Comparison of ENCODE assay signal across 18 cellular contexts in genomic region chr6:27558028-27558724, GRCh38.
DNase-seq lines count a peak whose midpoint lies in the region; ATAC-seq, FAIRE-seq and TF ChIP-seq lines count a peak whose summit lies in the region.
"Had no signal": no experiment of that assay in that cellular context is flagged by ENCODE, and none has a peak within 500 bp of the region (broad histone marks: within the 10 kb centered on the region; RNA-seq: fewer than 3 reads in every experiment).

No MANE protein-coding gene starts in this region.

- H3K79me2 ChIP-seq in endothelial cell of umbilical vein (ENCODE audit: control insufficient read depth, insufficient read depth, low read length): no peaks in the 10 kb centered on the region
- no peaks in the 10 kb centered on the region for H3K79me2 ChIP-seq in osteoblast (ENCODE audit: insufficient read depth, low read length)

- TF ChIP-seq CTCF in Panc1 (IDR thresholded peaks at IDR 0.05) (no peak), endothelial cell of umbilical vein (IDR thresholded peaks at IDR 0.05; ENCODE audit: extremely low read depth in 1 of 2, insufficient read depth in 1 of 2, low read depth in 1 of 2, low read length in 2 of 2) (no peak), osteoblast (IDR thresholded peaks at IDR 0.05; ENCODE audit: extremely low read depth, low read depth, low read length) (no peak), Caco-2 (IDR thresholded peaks at IDR 0.05; ENCODE audit: insufficient read depth in 1 of 2, low read depth in 1 of 2, low read length in 1 of 2, severe bottlenecking in 1 of 2, unreplicated experiment in 1 of 2) (no peak)

- H3K9me3 Mint-ChIP-seq in activated T-cell treated with anti-CD3 and anti-CD28 coated beads, Interleukin-2, amount 50 U/mL, for 24 hours: peaks cover 12% of the 10 kb centered on the region
- H3K9me3 Mint-ChIP-seq in Caco-2 (ENCODE audit: unreplicated experiment): no peaks in the 10 kb centered on the region
- H3K9me3 Mint-ChIP-seq: central memory CD8-positive, alpha-beta T cell had no signal

- H3K36me3 Mint-ChIP-seq in activated T-cell treated with anti-CD3 and anti-CD28 coated beads, Interleukin-2, amount 50 U/mL, for 24 hours (ENCODE audit: low read depth): no peaks in the 10 kb centered on the region
- no peaks in the 10 kb centered on the region for H3K36me3 Mint-ChIP-seq in Caco-2 (ENCODE audit: insufficient read depth, unreplicated experiment)

- H3K9me1 ChIP-seq in endothelial cell of umbilical vein (replicated peaks; ENCODE audit: control insufficient read depth, extremely low read depth, insufficient read depth, low read length): no peaks in the 10 kb centered on the region

- FAIRE-seq in endothelial cell of umbilical vein (lab: Jason Lieb, UNC): peak; percentile 48

- TF ChIP-seq POLR2A in endothelial cell of umbilical vein (IDR thresholded peaks at IDR 0.05; ENCODE audit: low read depth, low read length): no peak

- dilution Hi-C loops in endothelial cell of umbilical vein (cut with MboI; ENCODE audit: extremely low pct_ligation_motif_present, low sequenced_read_pairs): no loop called here

- intact Hi-C loops in Panc1 (cut with micrococcal nuclease; ENCODE audit: unreplicated experiment): no loop called here
- intact Hi-C loops in endothelial cell of umbilical vein (cut with micrococcal nuclease): no loop called here
- intact Hi-C loops in Caco-2 (cut with micrococcal nuclease; ENCODE audit: unreplicated experiment): no loop called here

- H3K27me3 ChIP-seq in Panc1 (ENCODE audit: control insufficient read depth, insufficient read depth, low read length) (no peaks in the 10 kb centered on the region; the same call in 1 of the 2 replicates), endothelial cell of umbilical vein (ENCODE audit: control insufficient read depth in 2 of 2, insufficient read depth in 2 of 2, low read length in 2 of 2) (peaks cover 49 to 61% of the 10 kb centered on the region in 2 experiments), osteoblast (ENCODE audit: insufficient read depth, low read length) (peaks cover 30% of the 10 kb centered on the region), Caco-2 (replicated peaks; ENCODE audit: control insufficient read depth, insufficient read depth, low read length) (no peaks in the 10 kb centered on the region)

- peak overlapping the region; percentile 55 for H3K4me3 Mint-ChIP-seq in activated T-cell treated with anti-CD3 and anti-CD28 coated beads, Interleukin-2, amount 50 U/mL, for 24 hours
- no peak overlapping the region for H3K4me3 Mint-ChIP-seq in Caco-2 (ENCODE audit: unreplicated experiment)
- H3K4me3 Mint-ChIP-seq: central memory CD8-positive, alpha-beta T cell had no signal

- no peak for ATAC-seq in Panc1

- 0 out of 2 replicates have a peak, but pooled peaks cover 4% of the 10 kb centered on the region for H3K4me1 ChIP-seq in Panc1 (ENCODE audit: control insufficient read depth, insufficient read depth, low read length)
- peaks cover 3% of the 10 kb centered on the region for H3K4me1 ChIP-seq in endothelial cell of umbilical vein (ENCODE audit: control insufficient read depth, extremely low read depth, insufficient read depth, low read length)
- H3K4me1 ChIP-seq in osteoblast (ENCODE audit: insufficient read depth, low read length): peaks cover 8% of the 10 kb centered on the region
- no peaks in the 10 kb centered on the region for H3K4me1 ChIP-seq in Caco-2

- H3K36me3 ChIP-seq in Panc1 (ENCODE audit: control insufficient read depth, insufficient read depth, low read length) (no peaks in the 10 kb centered on the region), endothelial cell of umbilical vein (ENCODE audit: control insufficient read depth in 2 of 2, extremely low read depth in 1 of 2, insufficient read depth in 2 of 2, low read length in 2 of 2) (no peaks in the 10 kb centered on the region), osteoblast (ENCODE audit: insufficient read depth, low read length) (no peaks in the 10 kb centered on the region), Caco-2 (ENCODE audit: control insufficient read depth, insufficient read depth, low read length) (no peaks in the 10 kb centered on the region)
- H3K36me3 ChIP-seq: esophagus squamous epithelium, HAP-1 had no signal

- peaks cover 87% of the 10 kb centered on the region for H3K27me3 Mint-ChIP-seq in activated T-cell treated with anti-CD3 and anti-CD28 coated beads, Interleukin-2, amount 50 U/mL, for 24 hours
- no peaks in the 10 kb centered on the region for H3K27me3 Mint-ChIP-seq in Caco-2 (ENCODE audit: insufficient read depth, unreplicated experiment)

- H3K9ac ChIP-seq in endothelial cell of umbilical vein (replicated peaks; ENCODE audit: extremely low read depth, insufficient read depth, low read length): no peak overlapping the region

- H3K27ac ChIP-seq in Panc1 (ENCODE audit: low read length) (no peak overlapping the region), endothelial cell of umbilical vein (ENCODE audit: insufficient read depth, low read depth, low read length) (no peak overlapping the region), osteoblast (ENCODE audit: low read depth, low read length) (no peak overlapping the region)
- H3K27ac ChIP-seq: esophagus squamous epithelium had no signal

- H3K9me3 ChIP-seq in Panc1 (ENCODE audit: control insufficient read depth, insufficient read depth, low read depth, low read length) (no peaks in the 10 kb centered on the region), endothelial cell of umbilical vein (replicated peaks; ENCODE audit: control insufficient read depth, insufficient read depth, low read length) (no peaks in the 10 kb centered on the region), osteoblast (ENCODE audit: low read depth, low read length) (no peaks in the 10 kb centered on the region), Caco-2 (no peaks in the 10 kb centered on the region)
- H3K9me3 ChIP-seq: esophagus squamous epithelium, HAP-1 had no signal

- CTCF ChIA-PET in Panc1 (lab: Charles Lee) (no interaction called here), endothelial cell of umbilical vein (lab: Charles Lee) (interaction anchor here (0.7 to 1.9 kb wide), 4 partner anchors 19 to 194 kb away, joined by 3 to 5 read pairs (median 4); no protein-coding TSS in a partner anchor), Caco-2 (lab: Charles Lee) (no interaction called here)

- no peak overlapping the region for H3K27ac Mint-ChIP-seq in activated T-cell treated with anti-CD3 and anti-CD28 coated beads, Interleukin-2, amount 50 U/mL, for 24 hours
- H3K27ac Mint-ChIP-seq in Caco-2 (ENCODE audit: unreplicated experiment): no peak overlapping the region

- H3K4me2 ChIP-seq in endothelial cell of umbilical vein (ENCODE audit: insufficient read depth, low read length): peak overlapping the region; percentile 45
- peak overlapping the region; percentile 89 for H3K4me2 ChIP-seq in osteoblast (ENCODE audit: insufficient read depth, low read length)

- H2AFZ ChIP-seq in endothelial cell of umbilical vein (ENCODE audit: low read depth, low read length): peak overlapping the region; percentile 72
- peak overlapping the region; percentile 70 for H2AFZ ChIP-seq in osteoblast (ENCODE audit: low read length)

- in situ Hi-C loops in Panc1 (cut with HindIII; ENCODE audit: low pct_unique_long_range_greater_than_20kb, low sequenced_read_pairs): no loop called here

- DNase-seq in activated T-cell treated with anti-CD3 and anti-CD28 coated beads, Interleukin-2, amount 50 U/mL, for 24 hours: no peak
- no peak for DNase-seq in activated T-cell treated with anti-CD3 and anti-CD28 coated beads, Interleukin-2, amount 50 U/mL, for 1 hour
- DNase-seq in Panc1 (ENCODE audit: low read depth, low spot score) (no peak), endothelial cell of umbilical vein (ENCODE audit: low read depth, low spot score) (no peak), osteoblast (ENCODE audit: insufficient read length, low spot score, missing footprints) (no peak), Caco-2 (no peak), NCI-H2107 treated with DMSO at 0.1 percent for 48 hours (lab: John Stamatoyannopoulos, UW; ENCODE audit: unreplicated experiment) (no peak), KG1 (lab: John Stamatoyannopoulos, UW) (no peak)
- DNase-seq: activated T-cell treated with anti-CD3 and anti-CD28 coated beads, Interleukin-2, amount 50 U/mL, for 48 hours; EL; esophagus squamous epithelium; NCI-H1092; NCI-H510A; RPMI8226; stimulated activated CD4-positive, alpha-beta T cell treated with anti-CD3 and anti-CD28 coated beads, Interleukin-4, amount 100 ng/mL, for 24 hours; stimulated activated naive CD4-positive, alpha-beta T cell had no signal

- H3K4me1 Mint-ChIP-seq in activated T-cell treated with anti-CD3 and anti-CD28 coated beads, Interleukin-2, amount 50 U/mL, for 24 hours (ENCODE audit: low read depth): peaks cover 17% of the 10 kb centered on the region
- H3K4me1 Mint-ChIP-seq in Caco-2 (ENCODE audit: low read depth, unreplicated experiment): no peaks in the 10 kb centered on the region

- peak overlapping the region; percentile 48 to 70 for H3K4me3 ChIP-seq in Panc1 (ENCODE audit: low read depth in 2 of 2, low read length in 2 of 2)
- H3K4me3 ChIP-seq in endothelial cell of umbilical vein (replicated peaks in 1 of 3; ENCODE audit: insufficient read depth in 1 of 3, low read depth in 1 of 3, low read length in 3 of 3): peak overlapping the region in 1 of 3 experiments; percentile 2
- peak overlapping the region; percentile 68 for H3K4me3 ChIP-seq in osteoblast (ENCODE audit: insufficient read depth, low read length)
- H3K4me3 ChIP-seq in Caco-2 (ENCODE audit: low read depth, low read length): no peak overlapping the region
- H3K4me3 ChIP-seq: esophagus squamous epithelium, HAP-1 had no signal

- H4K20me1 ChIP-seq in endothelial cell of umbilical vein (replicated peaks; ENCODE audit: control insufficient read depth, extremely low read depth, insufficient read depth, low read length): no peaks in the 10 kb centered on the region
- no peaks in the 10 kb centered on the region for H4K20me1 ChIP-seq in osteoblast (ENCODE audit: insufficient read depth, low read length)

- POLR2A ChIA-PET in Panc1 (lab: Charles Lee) (no interaction called here), endothelial cell of umbilical vein (lab: Charles Lee) (no interaction called here), Caco-2 (lab: Charles Lee) (no interaction called here)

- no TSS peak for BruUV-seq in Panc1 (replicated peaks; lab: Mats Ljungman, UMichigan)
- BruUV-seq in endothelial cell of umbilical vein (replicated peaks; lab: Mats Ljungman, UMichigan): no TSS peak
- BruUV-seq in Caco-2 (replicated peaks; lab: Mats Ljungman, UMichigan): no TSS peak

TF ChIP-seq in endothelial cell of umbilical vein, 7 proteins besides CTCF, POLR2A, EP300 and RAD21:
- TF ChIP-seq JUN (IDR thresholded peaks at IDR 0.05; ENCODE audit: borderline replicate concordance, insufficient read depth, insufficient read length, low read depth) (no peak), EZH2 (IDR thresholded peaks at IDR 0.05; ENCODE audit: borderline replicate concordance, low read depth, low read length, severe bottlenecking) (peak; percentile 70)
